ENCODE assay signal across 19 cellular contexts in genomic region chr12:80353254-80353653, GRCh38.
A peak's percentile ranks its signal among the peaks of the same experiment; 100 is the strongest.
DNase-seq lines count a peak whose midpoint lies in the region; ATAC-seq and TF ChIP-seq lines count a peak whose summit lies in the region.
"Had no signal": no experiment of that assay in that cellular context is flagged by ENCODE, and none has a peak within 500 bp of the region (broad histone marks: within the 10 kb centered on the region; RNA-seq: fewer than 3 reads in every experiment).

No MANE protein-coding gene starts in this region.

- intact Hi-C loops in posterior cingulate gyrus (cut with DNase I): no loop called here

- POLR2A ChIA-PET in AG04449 (lab: Yijun Ruan, JAX): no interaction called here

- H3K36me3 ChIP-seq in effector memory CD4-positive, alpha-beta T cell (ENCODE audit: control insufficient read depth, insufficient read depth, low read length): no peaks in the 10 kb centered on the region
- H3K36me3 ChIP-seq: esophagus squamous epithelium had no signal

- H3K27ac ChIP-seq in effector memory CD4-positive, alpha-beta T cell (ENCODE audit: insufficient read depth, low read length, poor library complexity, severe bottlenecking): no peak overlapping the region
- H3K27ac ChIP-seq: coronary artery, esophagus squamous epithelium had no signal

- H3K9me3 ChIP-seq in effector memory CD4-positive, alpha-beta T cell (ENCODE audit: control insufficient read depth, low read length): no peaks in the 10 kb centered on the region
- H3K9me3 ChIP-seq: esophagus squamous epithelium had no signal

- CTCF ChIA-PET in AG04449 (lab: Yijun Ruan, JAX): no interaction called here

- DNase-seq in AG04449 (ENCODE audit: low read depth, low spot score): peak; percentile 5
- peak; percentile 20 for DNase-seq in HuH-7 (ENCODE audit: low spot score)
- DNase-seq in choroid plexus epithelial cell (ENCODE audit: low read depth): peak; percentile 96
- peak; percentile 5 for DNase-seq in left kidney (ENCODE audit: low read depth, low spot score)
- no peak for DNase-seq in effector memory CD4-positive, alpha-beta T cell
- no peak for DNase-seq in posterior cingulate gyrus
- DNase-seq in GF-D8 (lab: John Stamatoyannopoulos, UW): no peak
- DNase-seq: activated B cell treated with CpG ODN at 0.5 μM for 24 hours; activated effector memory CD4-positive, alpha-beta T cell treated with Interleukin-2 at 50 U/mL for 16 hours; amygdala; CD4-positive, alpha-beta memory T cell; esophagus squamous epithelium; NCI-H1092; NCI-H2171 treated with DMSO at 0.1 percent for 48 hours; stimulated activated CD4-positive, alpha-beta T cell treated with anti-CD3 and anti-CD28 coated beads, Interleukin-4, amount 100 ng/mL, for 4 hours; T-cell had no signal

- TF ChIP-seq CTCF in AG04449 (IDR thresholded peaks at IDR 0.05; ENCODE audit: insufficient read depth, low read length, missing control alignments) (no peak), choroid plexus epithelial cell (conservative IDR thresholded peaks at IDR 0.05; ENCODE audit: low read depth, low read length) (no peak)

- no peaks in the 10 kb centered on the region for H3K27me3 ChIP-seq in effector memory CD4-positive, alpha-beta T cell (replicated peaks; ENCODE audit: control insufficient read depth, insufficient read depth, low read length, poor library complexity, severe bottlenecking)
- H3K27me3 ChIP-seq: esophagus squamous epithelium had no signal

- H3K4me3 ChIP-seq in AG04449 (ENCODE audit: low read depth, low read length) (no peak overlapping the region), choroid plexus epithelial cell (ENCODE audit: low read depth, low read length) (no peak overlapping the region)
- H3K4me3 ChIP-seq in effector memory CD4-positive, alpha-beta T cell (ENCODE audit: insufficient read depth, low read depth, low read length, poor library complexity, severe bottlenecking): no peak overlapping the region
- H3K4me3 ChIP-seq: coronary artery, esophagus squamous epithelium, lung had no signal

- ATAC-seq in HG03108 (IDR thresholded peaks at IDR 0.05; ENCODE audit: unreplicated experiment): no peak
- ATAC-seq: T-cell had no signal

- no peaks in the 10 kb centered on the region for H3K4me1 ChIP-seq in effector memory CD4-positive, alpha-beta T cell (ENCODE audit: control insufficient read depth, insufficient read depth, low read length, poor library complexity, severe bottlenecking)
- H3K4me1 ChIP-seq: esophagus squamous epithelium had no signal

Comparison
In these comparisons a context has a peak if more than half of its experiments do, and no peak if none do; other contexts are left out.
1. DNase-seq: peak in AG04449 (single experiment), HuH-7 (single experiment), choroid plexus epithelial cell (single experiment) and left kidney (single experiment); none in effector memory CD4-positive, alpha-beta T cell (0 of 3), posterior cingulate gyrus (0 of 10) and GF-D8 (single experiment).